Comparison of ENCODE assay signal across 8 cellular contexts in genomic region chr6:15691250-15691869, GRCh38. TPM values are rescaled to one million over a fixed set of nuclear protein-coding genes. Genes with fewer than 3 reads are reported as not detected.
A peak's percentile ranks its signal among the peaks of the same experiment; 100 is the strongest.
DNase-seq lines count a peak whose midpoint lies in the region; ATAC-seq and TF ChIP-seq lines count a peak whose summit lies in the region.

No MANE protein-coding gene starts in this region.

- no peaks in the 10 kb centered on the region for H3K36me3 Mint-ChIP-seq in chondrocyte (ENCODE audit: low read depth)

- H3K4me1 Mint-ChIP-seq in chondrocyte (ENCODE audit: low read depth), result peaks cover 13% of the 10 kb centered on the region

- H3K9me3 Mint-ChIP-seq in chondrocyte (ENCODE audit: low read depth), result no peaks in the 10 kb centered on the region

- no peak overlapping the region for H3K4me3 Mint-ChIP-seq in chondrocyte (ENCODE audit: unreplicated experiment)

- DNase-seq in AG20443 (ENCODE audit: low spot score) (peak; percentile 94), NCI-H446 treated with DMSO at 0.1 percent for 48 hours (lab: John Stamatoyannopoulos, UW) (peak; percentile 70), chondrocyte (ENCODE audit: low spot score) (no peak), left lobe of liver (ENCODE audit: low spot score) (peak; percentile 81)
- peak; percentile 72 for DNase-seq in activated CD4-positive, CD25-positive, alpha-beta regulatory T cell treated with anti-CD3 and anti-CD28 coated beads, Interleukin-2, amount 50 U/mL, for 72 hours
- DNase-seq in stimulated activated CD4-positive, alpha-beta T cell treated with anti-CD3 and anti-CD28 coated beads, Interleukin-2, amount 100 ng/mL, for 48 hours, result peak; percentile 69 to 72

- peak; percentile 96 for ATAC-seq in GM19025 (IDR thresholded peaks at IDR 0.05; ENCODE audit: low read depth, unreplicated experiment)
- peak; percentile 96 for ATAC-seq in HG03354 (IDR thresholded peaks at IDR 0.05; ENCODE audit: poor library complexity, severe bottlenecking, unreplicated experiment)
- ATAC-seq in left lobe of liver, result peak; percentile 100

- no peak overlapping the region for H3K27ac Mint-ChIP-seq in chondrocyte (ENCODE audit: unreplicated experiment)

- no peaks in the 10 kb centered on the region for H3K27me3 Mint-ChIP-seq in chondrocyte (ENCODE audit: low read depth)

- peak; percentile 100 for TF ChIP-seq CTCF in chondrocyte (IDR thresholded peaks at IDR 0.05)

RNA-seq across cellular contexts. Expression of gene DTNBP1, which starts 28.5 kb away (rescaled TPM):
- total RNA-seq in chondrocyte (13.8 to 18.0 TPM (median 17.3 TPM) in 3 replicates), left lobe of liver (4.3 TPM)
